Comparison of ENCODE assay signal across 14 cellular contexts in genomic region chr2:200616193-200616592, GRCh38. TPM values are rescaled to one million over a fixed set of nuclear protein-coding genes. Genes with fewer than 3 reads are reported as not detected.
DNase-seq lines count a peak whose midpoint lies in the region; ATAC-seq, FAIRE-seq and TF ChIP-seq lines count a peak whose summit lies in the region.
"Had no signal": no experiment of that assay in that cellular context is flagged by ENCODE, and none has a peak within 500 bp of the region (broad histone marks: within the 10 kb centered on the region; RNA-seq: fewer than 3 reads in every experiment).

No MANE protein-coding gene starts in this region.

- no peaks in the 10 kb centered on the region for H3K9me3 ChIP-seq in hepatocyte (ENCODE audit: low read depth)
- no peaks in the 10 kb centered on the region for H3K9me3 ChIP-seq in subcutaneous abdominal adipose tissue (ENCODE audit: control insufficient read depth in 5 of 5, low read length in 5 of 5)
- no peaks in the 10 kb centered on the region for H3K9me3 ChIP-seq in gastroesophageal sphincter
- H3K9me3 ChIP-seq: Caco-2, left ventricle myocardium inferior had no signal

- ATAC-seq in HG02852 (IDR thresholded peaks at IDR 0.05; ENCODE audit: unreplicated experiment) (no peak), gastroesophageal sphincter (no peak)

- peak overlapping the region; percentile 20 for H2AFZ ChIP-seq in hepatocyte

- DNase-seq in GM20000 (ENCODE audit: low spot score) = peak; percentile 5
- peak; percentile 29 for DNase-seq in NOMO-1 treated with dmso at 0.1 percent for 144 hours (lab: John Stamatoyannopoulos, UW; ENCODE audit: unreplicated experiment)
- no peak for DNase-seq in hepatocyte (ENCODE audit: low spot score)
- no peak for DNase-seq in GM12892 (ENCODE audit: insufficient read length)
- DNase-seq in SW 1271 (lab: John Stamatoyannopoulos, UW) = no peak
- DNase-seq: activated CD4-positive, alpha-beta T cell treated with anti-CD3 and anti-CD28 coated beads for 4 hours; activated naive CD4-positive, alpha-beta T cell; Caco-2; KG1; left ventricle myocardium inferior; NCI-H2227 treated with DMSO at 0.1 percent for 48 hours had no signal

- H3K4me2 ChIP-seq in hepatocyte = peak overlapping the region; percentile 32

- H3K36me3 ChIP-seq in hepatocyte (replicated peaks; ENCODE audit: insufficient read depth, low read depth) = no peaks in the 10 kb centered on the region
- H3K36me3 ChIP-seq in subcutaneous abdominal adipose tissue (ENCODE audit: control insufficient read depth in 5 of 5, insufficient read depth in 5 of 5, low read length in 5 of 5) = peaks cover 3 to 18% (median 7%) of the 10 kb centered on the region in 5 donors
- H3K36me3 ChIP-seq in gastroesophageal sphincter = peaks cover 0 to 32% of the 10 kb centered on the region in 2 donors
- H3K36me3 ChIP-seq: left ventricle myocardium inferior had no signal

- TF ChIP-seq CTCF in GM20000 (IDR thresholded peaks at IDR 0.05; ENCODE audit: extremely low read depth, missing control alignments) (no peak), hepatocyte (IDR thresholded peaks at IDR 0.05; ENCODE audit: poor library complexity) (no peak), gastroesophageal sphincter (IDR thresholded peaks at IDR 0.05) (no peak)

- FAIRE-seq in GM12892 (lab: Jason Lieb, UNC) = no peak

- TF ChIP-seq EP300 in gastroesophageal sphincter (IDR thresholded peaks at IDR 0.05) = no peak

- no peak overlapping the region for H3K4me3 ChIP-seq in hepatocyte
- H3K4me3 ChIP-seq in subcutaneous abdominal adipose tissue (ENCODE audit: low read depth in 1 of 5, low read length in 5 of 5) = no peak overlapping the region
- no peak overlapping the region for H3K4me3 ChIP-seq in gastroesophageal sphincter
- H3K4me3 ChIP-seq: left ventricle myocardium inferior had no signal

- H3K27me3 ChIP-seq in hepatocyte (no peaks in the 10 kb centered on the region), subcutaneous abdominal adipose tissue (ENCODE audit: control insufficient read depth in 5 of 5, insufficient read depth in 4 of 5, low read length in 5 of 5) (no peaks in the 10 kb centered on the region), gastroesophageal sphincter (no peaks in the 10 kb centered on the region)

- H3K4me1 ChIP-seq in hepatocyte (ENCODE audit: insufficient read depth) (peaks cover 5% of the 10 kb centered on the region), subcutaneous abdominal adipose tissue (ENCODE audit: control insufficient read depth in 5 of 5, insufficient read depth in 5 of 5, low read length in 5 of 5) (peaks cover 0 to 29% (median 2%) of the 10 kb centered on the region in 5 donors), gastroesophageal sphincter (peaks cover 0 to 13% (median 0%) of the 10 kb centered on the region in 3 donors)
- H3K4me1 ChIP-seq: Caco-2, left ventricle myocardium inferior had no signal

- H3K27ac ChIP-seq in hepatocyte (peak overlapping the region; percentile 41), subcutaneous abdominal adipose tissue (ENCODE audit: low read depth, low read length) (peak overlapping the region; percentile 21), gastroesophageal sphincter (peak overlapping the region in 1 of 4 donors; percentile 17)
- H3K27ac ChIP-seq: left ventricle myocardium inferior had no signal

- H3K9ac ChIP-seq in subcutaneous abdominal adipose tissue (ENCODE audit: low read length in 5 of 5) = no peak overlapping the region

- no peaks in the 10 kb centered on the region for H3K9me2 ChIP-seq in hepatocyte (replicated peaks; ENCODE audit: insufficient read depth)

- TF ChIP-seq POLR2A in GM12892 (IDR thresholded peaks at IDR 0.05; ENCODE audit: low read depth, low read length) (no peak), gastroesophageal sphincter (IDR thresholded peaks at IDR 0.05) (no peak)

- 66% methylated on average over 5 of the region's 5 CpGs for WGBS in hepatocyte (ENCODE audit: low lambda C conversion rate, missing lambda C conversion rate)
- WGBS in gastroesophageal sphincter (ENCODE audit: low coverage in 1 of 2), 2 donors = 92% methylated on average over 5 of the region's 5 CpGs; no CpG with 5 or more reads in 1 of the 2 donors

- no peaks in the 10 kb centered on the region for H4K20me1 ChIP-seq in hepatocyte (ENCODE audit: insufficient read depth, poor library complexity, severe bottlenecking)

- no peaks in the 10 kb centered on the region for H3K79me2 ChIP-seq in hepatocyte

RNA-seq across cellular contexts. Expression of gene AOX1, which starts 30.4 kb away (rescaled TPM):
- 7.4 and 7.7 TPM in 2 replicates for total RNA-seq in hepatocyte
- polyA plus RNA-seq in hepatocyte = 4.7 and 5.6 TPM in 2 replicates
- polyA plus RNA-seq in GM12892 (2012; ENCODE audit: missing spikeins) = not detected
- 100 to 1,000 TPM in 2 of 4 donors, 10 to 100 TPM in 2; 36.7 to 125 (median 85.6) TPM for total RNA-seq in gastroesophageal sphincter

Comparison
In these comparisons a context has a peak if more than half of its experiments do, and no peak if none do; other contexts are left out.
1. DNase-seq: peak in GM20000 (single experiment) and NOMO-1 treated with dmso at 0.1 percent for 144 hours (single experiment); none in hepatocyte (single experiment), GM12892 (single experiment) and SW 1271 (0 of 2).